ENCODE assay signal across 1 cellular context in the genomic region with DNA sequence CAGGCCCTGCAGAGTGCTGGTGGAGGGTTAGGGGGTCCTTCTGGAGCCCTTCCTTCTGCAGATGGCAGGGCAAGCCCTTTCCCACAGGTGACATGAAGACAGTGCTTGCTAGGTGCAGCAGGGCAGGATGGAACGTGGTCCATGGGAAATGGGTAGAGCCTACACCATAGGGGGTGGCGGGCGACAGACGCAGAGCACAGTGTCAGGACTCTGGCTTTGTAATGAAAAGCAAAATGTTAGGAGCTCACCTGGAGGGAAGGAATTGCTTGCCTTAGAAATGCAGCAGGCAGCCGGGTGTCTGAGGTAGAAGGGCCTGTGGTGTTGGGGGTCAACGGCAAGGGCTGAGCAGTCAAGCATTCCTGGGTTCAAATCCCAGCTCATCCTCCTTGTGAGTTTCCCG.
TF ChIP-seq lines count a peak whose summit lies in the region.

No MANE protein-coding gene starts in this region.

TF ChIP-seq in H1, 55 proteins besides CTCF, POLR2A, EP300 and RAD21:
- TF ChIP-seq GABPA (IDR thresholded peaks at IDR 0.05; ENCODE audit: borderline replicate concordance, insufficient read depth, low read length) (peak; percentile 15; the same call in 1 of the 2 replicates), YY1 (IDR thresholded peaks at IDR 0.05; ENCODE audit: low read depth, low read length) (no peak), CHD1 (IDR thresholded peaks at IDR 0.05; ENCODE audit: low read depth, low read length) (no peak), POLR2AphosphoS5 (IDR thresholded peaks at IDR 0.05; ENCODE audit: low read depth, low read length) (0 out of 2 replicates have a peak, but pooled peaks have one; percentile 11), CTBP2 (IDR thresholded peaks at IDR 0.05; ENCODE audit: borderline replicate concordance, insufficient read depth, insufficient read length, low read length) (peak; percentile 82), SIN3A (conservative IDR thresholded peaks at IDR 0.05 in 1 of 2, IDR thresholded peaks at IDR 0.05 in 1 of 2; ENCODE audit: low read depth in 1 of 2, low read length in 2 of 2) (0 out of 4 replicates have a peak, but pooled peaks have one; percentile 27 to 55), NANOG (IDR thresholded peaks at IDR 0.05; ENCODE audit: insufficient read depth, low read depth, low read length, poor library complexity, severe bottlenecking) (peak; percentile 24), CREB1 (IDR thresholded peaks at IDR 0.05) (0 out of 2 replicates have a peak, but pooled peaks have one; percentile 10), TEAD4 (IDR thresholded peaks at IDR 0.05; ENCODE audit: low read depth, low read length) (peak; percentile 40; the same call in 1 of the 2 replicates)
